20 cellular contexts compared by ENCODE assay signal in the genomic region with DNA sequence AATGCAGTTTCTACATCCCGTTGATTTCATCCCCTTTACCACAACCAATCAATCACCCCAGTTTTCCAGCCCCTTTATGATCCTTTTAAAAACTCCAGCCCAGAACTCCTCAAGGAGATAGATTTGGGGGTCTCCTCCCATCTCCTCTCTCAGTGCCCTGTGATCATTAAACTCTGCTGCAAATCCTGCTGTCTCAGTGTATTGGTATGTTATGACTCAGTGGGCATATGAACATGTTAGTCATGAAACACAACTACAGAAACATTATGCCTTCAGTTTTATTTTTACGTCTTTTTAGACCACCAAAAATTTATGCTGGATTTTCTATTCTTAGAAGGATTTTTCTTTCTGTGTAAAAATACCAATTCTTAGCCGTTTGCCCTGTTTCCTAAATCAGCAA.
"Had no signal": no experiment of that assay in that cellular context is flagged by ENCODE, and none has a peak within 500 bp of the region (broad histone marks: within the 10 kb centered on the region; RNA-seq: fewer than 3 reads in every experiment).

No MANE protein-coding gene starts in this region.

- H2AFZ ChIP-seq: parathyroid adenoma had no signal

- DNase-seq: activated CD4-positive, alpha-beta T cell treated with anti-CD3 and anti-CD28 coated beads, Interleukin-2, amount 10 ng/mL, durations not matched to agents 7 days and 5 days; activated CD4-positive, CD25-positive, alpha-beta regulatory T cell treated with anti-CD3 and anti-CD28 coated beads, Interleukin-2, amount 50 U/mL, for 72 hours; activated CD8-positive, alpha-beta T cell treated with anti-CD3 and anti-CD28 coated beads, Interleukin-2, amount 10 ng/mL, durations not matched to agents 7 days and 5 days; activated gamma-delta T cell treated with Interleukin-2 at 50 U/mL for 16 hours; effector memory CD4-positive, alpha-beta T cell; hippocampal formation; kidney glomerular epithelial cell; left lung; naive B cell; nucleus accumbens; right cardiac atrium; stimulated activated CD4-positive, alpha-beta T cell treated with anti-CD3 and anti-CD28 coated beads, Interleukin-1b, Interleukin-23, amount 100 ng/mL, for 48 hours; WERI-Rb-1 had no signal

- H3K36me3 ChIP-seq: ascending aorta, left lung, tibial nerve, WERI-Rb-1 had no signal

- H3K4me3 ChIP-seq: ascending aorta, left lung, lung, skin epidermis, tibial nerve had no signal

- H3K79me2 ChIP-seq: parathyroid adenoma had no signal

- H3K27me3 ChIP-seq: ascending aorta, left lung, tibial nerve had no signal

- ATAC-seq: activated CD8-positive, alpha-beta T cell treated with anti-CD3 and anti-CD28 coated beads, Interleukin-2, amount 10 ng/mL, durations not matched to agents 7 days and 5 days; activated naive CD4-positive, alpha-beta T cell treated with anti-CD3 and anti-CD28 coated beads, Interleukin-2, amount 50 U/mL, for 72 hours; esophagus mucosa; left lung; right cardiac atrium had no signal

- H3K27ac ChIP-seq: ascending aorta, left lung, parathyroid adenoma, skin epidermis, tibial nerve, WERI-Rb-1 had no signal

- H3K4me1 ChIP-seq: left lung, parathyroid adenoma, tibial nerve had no signal

- H3K9ac ChIP-seq: parathyroid adenoma had no signal
